18 cellular contexts compared by ENCODE assay signal in genomic region chr11:96186806-96187205, GRCh38.
DNase-seq lines count a peak whose midpoint lies in the region; ATAC-seq and TF ChIP-seq lines count a peak whose summit lies in the region.
"Had no signal": no experiment of that assay in that cellular context is flagged by ENCODE, and none has a peak within 500 bp of the region (broad histone marks: within the 10 kb centered on the region; RNA-seq: fewer than 3 reads in every experiment).

No MANE protein-coding gene starts in this region.

- no peak overlapping the region for H3K18ac ChIP-seq in neuronal stem cell (ENCODE audit: low read length)

- no peaks in the 10 kb centered on the region for H3K79me1 ChIP-seq in neuronal stem cell (ENCODE audit: low read depth, low read length)

- no peaks in the 10 kb centered on the region for H3K79me2 ChIP-seq in PC-3 (ENCODE audit: low read length)
- H3K79me2 ChIP-seq in smooth muscle cell (ENCODE audit: low read depth): peaks cover 69% of the 10 kb centered on the region

- H3K27me3 ChIP-seq in PC-3 (ENCODE audit: low read length): no peaks in the 10 kb centered on the region
- no peaks in the 10 kb centered on the region for H3K27me3 ChIP-seq in breast epithelium
- no peaks in the 10 kb centered on the region for H3K27me3 ChIP-seq in smooth muscle cell (ENCODE audit: low read depth)
- no peaks in the 10 kb centered on the region for H3K27me3 ChIP-seq in neuronal stem cell (ENCODE audit: control insufficient read depth in 3 of 3, insufficient read depth in 3 of 3, low read depth in 1 of 3, low read length in 3 of 3)
- H3K27me3 ChIP-seq: pancreas had no signal

- H4K8ac ChIP-seq in neuronal stem cell (ENCODE audit: low read depth, low read length): no peak overlapping the region

- ATAC-seq in activated CD8-positive, alpha-beta T cell treated with anti-CD3 and anti-CD28 coated beads for 36 hours: no peak
- ATAC-seq in activated CD8-positive, alpha-beta T cell treated with anti-CD3 and anti-CD28 coated beads, Interleukin-2, amount 10 ng/mL, durations not matched to agents 7 days and 5 days: no peak
- ATAC-seq in PC-3: peak; percentile 19; the same call in 1 of the 2 replicates
- ATAC-seq in stimulated activated naive B cell treated with anti-CD40 and anti-IgM and Interleukin-4, amounts not matched to agents 10 μg/mL and 1 μg/mL and 100 μg/mL, for 72 hours (replicated peaks): no peak
- ATAC-seq: lower lobe of right lung, pancreas had no signal

- DNase-seq in activated CD8-positive, alpha-beta T cell treated with anti-CD3 and anti-CD28 coated beads for 36 hours: no peak
- DNase-seq in activated CD8-positive, alpha-beta T cell treated with anti-CD3 and anti-CD28 coated beads, Interleukin-2, amount 10 ng/mL, durations not matched to agents 7 days and 5 days: no peak
- DNase-seq in PC-3 (peak; percentile 75), breast epithelium (ENCODE audit: low spot score in 2 of 2) (no peak), smooth muscle cell (lab: John Stamatoyannopoulos, UW; ENCODE audit: unreplicated experiment) (no peak), neuronal stem cell (ENCODE audit: low spot score) (no peak)
- no peak for DNase-seq in central memory CD4-positive, alpha-beta T cell
- DNase-seq in stimulated activated naive B cell treated with anti-CD40 and anti-IgM and Interleukin-4, amounts not matched to agents 10 μg/mL and 1 μg/mL and 100 μg/mL, for 72 hours: no peak
- DNase-seq: activated CD8-positive, alpha-beta memory T cell treated with anti-CD3 and anti-CD28 coated beads, Interleukin-2, amount 50 U/mL, for 48 hours; DMS153; effector CD8-positive, alpha-beta T cell; lower lobe of right lung; NCI-H1436; NCI-H748 treated with DMSO at 0.1 percent for 48 hours; OCI-M1; pancreas; stimulated activated CD4-positive, alpha-beta T cell treated with anti-CD3 and anti-CD28 coated beads, Interleukin-4, amount 100 ng/mL, for 1 hour had no signal

- H2AK5ac ChIP-seq in neuronal stem cell (ENCODE audit: low read depth, low read length): no peak overlapping the region

- H3K9ac ChIP-seq in PC-3 (ENCODE audit: low read length) (0 out of 2 replicates have a peak overlapping the region, but pooled peaks have one; percentile 6), smooth muscle cell (ENCODE audit: low read depth) (no peak overlapping the region), neuronal stem cell (ENCODE audit: low read depth, low read length, poor library complexity) (no peak overlapping the region)

- intact Hi-C loops in activated CD8-positive, alpha-beta T cell treated with anti-CD3 and anti-CD28 coated beads for 36 hours (cut with micrococcal nuclease): no loop called here
- intact Hi-C loops in PC-3 (cut with micrococcal nuclease) (no loop called here), breast epithelium (cut with DNase I; ENCODE audit: low total_unique reads) (no loop called here)

- H3K36me3 Mint-ChIP-seq in activated CD8-positive, alpha-beta T cell treated with anti-CD3 and anti-CD28 coated beads for 36 hours (ENCODE audit: low read depth): peaks cover 16% of the 10 kb centered on the region
- H3K36me3 Mint-ChIP-seq in activated CD8-positive, alpha-beta T cell treated with anti-CD3 and anti-CD28 coated beads, Interleukin-2, amount 10 ng/mL, durations not matched to agents 7 days and 5 days (ENCODE audit: low read depth): peaks cover 17% of the 10 kb centered on the region
- H3K36me3 Mint-ChIP-seq in stimulated activated naive B cell treated with anti-CD40 and anti-IgM and Interleukin-4, amounts not matched to agents 10 μg/mL and 1 μg/mL and 100 μg/mL, for 72 hours: peaks cover 11 to 12% of the 10 kb centered on the region in 2 donors

- no peak overlapping the region for H3K23ac ChIP-seq in neuronal stem cell (ENCODE audit: low read depth, low read length, poor library complexity)

- H3K4me1 Mint-ChIP-seq in activated CD8-positive, alpha-beta T cell treated with anti-CD3 and anti-CD28 coated beads for 36 hours (ENCODE audit: low read depth): peaks cover 77% of the 10 kb centered on the region
- peaks cover 45% of the 10 kb centered on the region for H3K4me1 Mint-ChIP-seq in activated CD8-positive, alpha-beta T cell treated with anti-CD3 and anti-CD28 coated beads, Interleukin-2, amount 10 ng/mL, durations not matched to agents 7 days and 5 days (ENCODE audit: low read depth)
- H3K4me1 Mint-ChIP-seq in stimulated activated naive B cell treated with anti-CD40 and anti-IgM and Interleukin-4, amounts not matched to agents 10 μg/mL and 1 μg/mL and 100 μg/mL, for 72 hours: peaks cover 48 to 76% of the 10 kb centered on the region in 2 donors

- H3K4ac ChIP-seq in neuronal stem cell (ENCODE audit: low read length): no peak overlapping the region

- POLR2A ChIA-PET in activated CD8-positive, alpha-beta T cell treated with anti-CD3 and anti-CD28 coated beads for 36 hours (lab: Charles Lee): interaction anchor here (1.3 to 2.8 kb wide), 3 partner anchors 13 to 202 kb away, joined by 4 to 9 read pairs (median 5); partner anchors contain the start of genes CCDC82 and JRKL
- POLR2A ChIA-PET in activated CD8-positive, alpha-beta T cell treated with anti-CD3 and anti-CD28 coated beads, Interleukin-2, amount 10 ng/mL, durations not matched to agents 7 days and 5 days (lab: Charles Lee): no interaction called here
- POLR2A ChIA-PET in PC-3 (lab: Charles Lee; ENCODE audit: unreplicated experiment): no interaction called here

- H2AFZ ChIP-seq in PC-3 (ENCODE audit: low read length): no peak overlapping the region
- no peak overlapping the region for H2AFZ ChIP-seq in smooth muscle cell (ENCODE audit: low read depth)
- H2AFZ ChIP-seq in neuronal stem cell (ENCODE audit: low read length): no peak overlapping the region

- H2BK120ac ChIP-seq in neuronal stem cell (ENCODE audit: low read depth, low read length): no peak overlapping the region

- H4K91ac ChIP-seq in neuronal stem cell (ENCODE audit: low read depth, low read length, poor library complexity): no peak overlapping the region

- no TSS peak for BruUV-seq in PC-3 (replicated peaks; lab: Mats Ljungman, UMichigan)

- H3K9me2 ChIP-seq in PC-3 (replicated peaks; ENCODE audit: low read length): no peaks in the 10 kb centered on the region

- 88% methylated on average over 1 of the region's 1 CpG for WGBS in smooth muscle cell (ENCODE audit: low lambda C conversion rate)
- no CpG with 5 or more reads among the region's 1 CpG for WGBS in neuronal stem cell (ENCODE audit: extremely low coverage in 2 of 2, insufficient read length in 2 of 2, insufficient replicate concordance in 1 of 2), 2 donors

- H3K4me2 ChIP-seq in PC-3 (ENCODE audit: low read length) (peak overlapping the region; percentile 51), smooth muscle cell (no peak overlapping the region), neuronal stem cell (ENCODE audit: insufficient read depth, low read length, poor library complexity, severe bottlenecking) (no peak overlapping the region)

- H3K9me3 Mint-ChIP-seq in activated CD8-positive, alpha-beta T cell treated with anti-CD3 and anti-CD28 coated beads for 36 hours: peaks cover 4% of the 10 kb centered on the region
- peaks cover 3% of the 10 kb centered on the region for H3K9me3 Mint-ChIP-seq in activated CD8-positive, alpha-beta T cell treated with anti-CD3 and anti-CD28 coated beads, Interleukin-2, amount 10 ng/mL, durations not matched to agents 7 days and 5 days (ENCODE audit: insufficient read depth)
- H3K9me3 Mint-ChIP-seq in stimulated activated naive B cell treated with anti-CD40 and anti-IgM and Interleukin-4, amounts not matched to agents 10 μg/mL and 1 μg/mL and 100 μg/mL, for 72 hours: peaks cover 0 to 6% of the 10 kb centered on the region in 2 donors

- peak overlapping the region; percentile 86 for H3K27ac Mint-ChIP-seq in activated CD8-positive, alpha-beta T cell treated with anti-CD3 and anti-CD28 coated beads for 36 hours
- no peak overlapping the region for H3K27ac Mint-ChIP-seq in activated CD8-positive, alpha-beta T cell treated with anti-CD3 and anti-CD28 coated beads, Interleukin-2, amount 10 ng/mL, durations not matched to agents 7 days and 5 days
- no peak overlapping the region for H3K27ac Mint-ChIP-seq in stimulated activated naive B cell treated with anti-CD40 and anti-IgM and Interleukin-4, amounts not matched to agents 10 μg/mL and 1 μg/mL and 100 μg/mL, for 72 hours

- H3F3A ChIP-seq in PC-3 (ENCODE audit: low read length, unreplicated experiment) (no peaks in the 10 kb centered on the region), smooth muscle cell (ENCODE audit: low read depth) (peaks cover 26% of the 10 kb centered on the region)

- no peak for TF ChIP-seq CTCF in activated CD8-positive, alpha-beta T cell treated with anti-CD3 and anti-CD28 coated beads for 36 hours (IDR thresholded peaks at IDR 0.05)
- TF ChIP-seq CTCF in PC-3 (conservative IDR thresholded peaks at IDR 0.05; ENCODE audit: low read depth, low read length) (no peak), breast epithelium (IDR thresholded peaks at IDR 0.05) (no peak), smooth muscle cell (IDR thresholded peaks at IDR 0.05; ENCODE audit: borderline replicate concordance, insufficient read depth, poor library complexity, severe bottlenecking) (no peak)

- H3K4me1 ChIP-seq in PC-3 (ENCODE audit: insufficient read depth, low read length) (peaks cover 28% of the 10 kb centered on the region), breast epithelium (peaks cover 0 to 8% of the 10 kb centered on the region in 2 donors), smooth muscle cell (ENCODE audit: low read depth) (peaks cover 21% of the 10 kb centered on the region), neuronal stem cell (ENCODE audit: control insufficient read depth in 2 of 2, insufficient read depth in 1 of 2, low read depth in 1 of 2, low read length in 2 of 2) (peaks cover 2 to 12% of the 10 kb centered on the region in 2 donors)
- H3K4me1 ChIP-seq: pancreas had no signal

- H2BK5ac ChIP-seq in neuronal stem cell (ENCODE audit: low read length): no peak overlapping the region

- no peak overlapping the region for H3K4me3 Mint-ChIP-seq in activated CD8-positive, alpha-beta T cell treated with anti-CD3 and anti-CD28 coated beads for 36 hours
- no peak overlapping the region for H3K4me3 Mint-ChIP-seq in activated CD8-positive, alpha-beta T cell treated with anti-CD3 and anti-CD28 coated beads, Interleukin-2, amount 10 ng/mL, durations not matched to agents 7 days and 5 days
- no peak overlapping the region for H3K4me3 Mint-ChIP-seq in stimulated activated naive B cell treated with anti-CD40 and anti-IgM and Interleukin-4, amounts not matched to agents 10 μg/mL and 1 μg/mL and 100 μg/mL, for 72 hours

- H3K14ac ChIP-seq in neuronal stem cell (ENCODE audit: low read length): no peak overlapping the region

- H3K9me3 ChIP-seq in PC-3 (ENCODE audit: low read length) (no peaks in the 10 kb centered on the region), breast epithelium (no peaks in the 10 kb centered on the region), smooth muscle cell (replicated peaks; ENCODE audit: low read depth) (no peaks in the 10 kb centered on the region), neuronal stem cell (replicated peaks in 1 of 2; ENCODE audit: control insufficient read depth in 2 of 2, insufficient read depth in 1 of 2, low read depth in 1 of 2, low read length in 2 of 2) (peaks cover 0 to 4% of the 10 kb centered on the region in 2 donors)
- H3K9me3 ChIP-seq: lower lobe of right lung, pancreas had no signal

- H4K20me1 ChIP-seq in PC-3 (ENCODE audit: low read length) (no peaks in the 10 kb centered on the region), smooth muscle cell (ENCODE audit: low read depth) (no peaks in the 10 kb centered on the region)

- no peak overlapping the region for H2BK15ac ChIP-seq in neuronal stem cell (ENCODE audit: low read length)

- H3K36me3 ChIP-seq in PC-3 (ENCODE audit: low read depth, low read length): no peaks in the 10 kb centered on the region
- no peaks in the 10 kb centered on the region for H3K36me3 ChIP-seq in breast epithelium
- no peaks in the 10 kb centered on the region for H3K36me3 ChIP-seq in smooth muscle cell (ENCODE audit: low read depth)
- no peaks in the 10 kb centered on the region for H3K36me3 ChIP-seq in neuronal stem cell (replicated peaks in 1 of 2; ENCODE audit: control insufficient read depth in 2 of 2, insufficient read depth in 2 of 2, low read length in 2 of 2)
- H3K36me3 ChIP-seq: lower lobe of right lung, pancreas had no signal

- no peak overlapping the region for H2BK12ac ChIP-seq in neuronal stem cell (ENCODE audit: low read length)

- H3K27me3 Mint-ChIP-seq in activated CD8-positive, alpha-beta T cell treated with anti-CD3 and anti-CD28 coated beads for 36 hours: no peaks in the 10 kb centered on the region
- no peaks in the 10 kb centered on the region for H3K27me3 Mint-ChIP-seq in activated CD8-positive, alpha-beta T cell treated with anti-CD3 and anti-CD28 coated beads, Interleukin-2, amount 10 ng/mL, durations not matched to agents 7 days and 5 days (ENCODE audit: low read depth)
- H3K27me3 Mint-ChIP-seq in stimulated activated naive B cell treated with anti-CD40 and anti-IgM and Interleukin-4, amounts not matched to agents 10 μg/mL and 1 μg/mL and 100 μg/mL, for 72 hours: no peaks in the 10 kb centered on the region

- CTCF ChIA-PET in activated CD8-positive, alpha-beta T cell treated with anti-CD3 and anti-CD28 coated beads for 36 hours (lab: Charles Lee): interaction anchor here (1.2 to 1.5 kb wide), 3 partner anchors 8 to 156 kb away, joined by 4 read pairs; partner anchors contain the start of gene MAML2
- CTCF ChIA-PET in activated CD8-positive, alpha-beta T cell treated with anti-CD3 and anti-CD28 coated beads, Interleukin-2, amount 10 ng/mL, durations not matched to agents 7 days and 5 days (lab: Charles Lee): interaction anchor here (2.0 to 4.1 kb wide), 2 partner anchors 19 to 156 kb away, joined by 7 to 24 read pairs; partner anchors contain the start of gene MAML2
- CTCF ChIA-PET in PC-3 (lab: Charles Lee): interaction anchor here (0.6 to 0.7 kb wide), 2 partner anchors 116 to 155 kb away, joined by 4 to 5 read pairs; no protein-coding TSS in a partner anchor

- H3K4me3 ChIP-seq in PC-3 (ENCODE audit: low read length) (no peak overlapping the region), breast epithelium (no peak overlapping the region), smooth muscle cell (no peak overlapping the region), neuronal stem cell (ENCODE audit: low read length in 2 of 2) (no peak overlapping the region)
- H3K4me3 ChIP-seq: lower lobe of right lung, pancreas had no signal

- H3K27ac ChIP-seq in PC-3 (ENCODE audit: low read length) (peak overlapping the region; percentile 59), breast epithelium (peak overlapping the region; percentile 82 to 87), smooth muscle cell (ENCODE audit: low read depth) (peak overlapping the region; percentile 94), neuronal stem cell (replicated peaks; ENCODE audit: low read length) (no peak overlapping the region)
- H3K27ac ChIP-seq: C4-2B, lower lobe of right lung, pancreas had no signal

- TF ChIP-seq POLR2A in breast epithelium (IDR thresholded peaks at IDR 0.05): no peak
